ENCODE assay signal across 8 cellular contexts in genomic region chr20:62860391-62860923, GRCh38. TPM values are rescaled to one million over a fixed set of nuclear protein-coding genes. Genes with fewer than 3 reads are reported as not detected.
DNase-seq lines count a peak whose midpoint lies in the region; ATAC-seq and TF ChIP-seq lines count a peak whose summit lies in the region.

No MANE protein-coding gene starts in this region.

- peaks cover 13% of the 10 kb centered on the region for H3K4me1 ChIP-seq in BE2C

- intact Hi-C loops in posterior vena cava (cut with DNase I), result no loop called here

- H3K79me2 ChIP-seq in SU-DHL-6 (ENCODE audit: insufficient read depth, low read length), result no peaks in the 10 kb centered on the region

- H2AFZ ChIP-seq in SU-DHL-6 (ENCODE audit: low read depth, low read length, severe bottlenecking), result no peak overlapping the region

- no peak overlapping the region for H3K27ac ChIP-seq in SU-DHL-6 (ENCODE audit: low read depth, low read length)

- H3F3A ChIP-seq in SU-DHL-6 (ENCODE audit: insufficient read depth), result peaks cover 11% of the 10 kb centered on the region

- H3K4me3 ChIP-seq in BE2C (ENCODE audit: low read depth, low read length) (peak overlapping the region; percentile 68), SU-DHL-6 (ENCODE audit: insufficient read depth, low read length, poor library complexity, severe bottlenecking) (no peak overlapping the region), fibroblast of mammary gland (ENCODE audit: control insufficient read depth, low read depth, low read length) (peak overlapping the region; percentile 55)

- TF ChIP-seq CTCF in BE2C (IDR thresholded peaks at IDR 0.05; ENCODE audit: low read depth, low read length), result peak; percentile 33; the same call in 1 of the 2 replicates
- TF ChIP-seq CTCF in SU-DHL-6 (IDR thresholded peaks at IDR 0.05; ENCODE audit: insufficient read depth, low read length, poor library complexity, severe bottlenecking), result no peak
- TF ChIP-seq CTCF in fibroblast of mammary gland (conservative IDR thresholded peaks at IDR 0.05; ENCODE audit: control insufficient read depth, insufficient read depth, low read depth, low read length), result peak; percentile 12

- H3K9me3 ChIP-seq in BE2C (no peaks in the 10 kb centered on the region), SU-DHL-6 (ENCODE audit: insufficient read depth, low read length) (no peaks in the 10 kb centered on the region)

- no peaks in the 10 kb centered on the region for H3K9me2 ChIP-seq in SU-DHL-6 (replicated peaks; ENCODE audit: insufficient read depth, low read length)

- peak overlapping the region; percentile 26 for H3K4me2 ChIP-seq in SU-DHL-6 (ENCODE audit: low read depth, low read length, poor library complexity, severe bottlenecking)

- H4K20me1 ChIP-seq in SU-DHL-6 (ENCODE audit: low read depth, low read length), result no peaks in the 10 kb centered on the region

- H3K36me3 ChIP-seq in BE2C (peaks cover 22% of the 10 kb centered on the region), SU-DHL-6 (ENCODE audit: low read length) (no peaks in the 10 kb centered on the region)

- ATAC-seq in GM19463 (IDR thresholded peaks at IDR 0.05; ENCODE audit: unreplicated experiment) (peak; percentile 8), GM18519 (IDR thresholded peaks at IDR 0.05; ENCODE audit: low FRiP score, unreplicated experiment) (no peak), HG02852 (IDR thresholded peaks at IDR 0.05; ENCODE audit: unreplicated experiment) (no peak)

- no peaks in the 10 kb centered on the region for H3K27me3 ChIP-seq in BE2C
- H3K27me3 ChIP-seq in SU-DHL-6 (ENCODE audit: low read length), result no peaks in the 10 kb centered on the region

- DNase-seq in BE2C, result no peak
- DNase-seq in fibroblast of mammary gland (ENCODE audit: low read depth), result peak; percentile 48
- DNase-seq in posterior vena cava (ENCODE audit: low spot score), result peak; percentile 78
- no peak for DNase-seq in activated naive CD4-positive, alpha-beta T cell (lab: John Stamatoyannopoulos, UW)

- no peak overlapping the region for H3K9ac ChIP-seq in SU-DHL-6 (ENCODE audit: low read length)

RNA-seq across cellular contexts. Expression of gene TCFL5, which starts 1.2 kb away (rescaled TPM):
- 8.8 TPM for polyA plus RNA-seq in BE2C (2012; ENCODE audit: insufficient read depth, insufficient read length, low read depth)
- 10 to 100 TPM in 1 of 2 donors, 1 to 10 TPM in 1; 9.6 to 10.9 TPM for total RNA-seq in posterior vena cava

RNA-seq across cellular contexts. Expression of gene COL9A3, which starts 43.6 kb away (rescaled TPM):
- 5.9 TPM for polyA plus RNA-seq in BE2C (2012; ENCODE audit: insufficient read depth, insufficient read length, low read depth)
- total RNA-seq in posterior vena cava, result 1 to 10 TPM; 1.0 to 1.9 TPM

RNA-seq across cellular contexts. Expression of gene OGFR, which starts 55.8 kb away (rescaled TPM):
- polyA plus RNA-seq in BE2C (2012; ENCODE audit: insufficient read depth, insufficient read length, low read depth), result 138 TPM
- 10 to 100 TPM; 27.7 to 29.4 TPM for total RNA-seq in posterior vena cava

Comparison
In these comparisons a context has a peak if more than half of its experiments do, and no peak if none do; other contexts are left out.
1. DNase-seq: peak in fibroblast of mammary gland (single experiment) and posterior vena cava (single experiment); none in BE2C (single experiment) and activated naive CD4-positive, alpha-beta T cell (0 of 4).